Comparison of ENCODE assay signal across 8 cellular contexts in the genomic region with DNA sequence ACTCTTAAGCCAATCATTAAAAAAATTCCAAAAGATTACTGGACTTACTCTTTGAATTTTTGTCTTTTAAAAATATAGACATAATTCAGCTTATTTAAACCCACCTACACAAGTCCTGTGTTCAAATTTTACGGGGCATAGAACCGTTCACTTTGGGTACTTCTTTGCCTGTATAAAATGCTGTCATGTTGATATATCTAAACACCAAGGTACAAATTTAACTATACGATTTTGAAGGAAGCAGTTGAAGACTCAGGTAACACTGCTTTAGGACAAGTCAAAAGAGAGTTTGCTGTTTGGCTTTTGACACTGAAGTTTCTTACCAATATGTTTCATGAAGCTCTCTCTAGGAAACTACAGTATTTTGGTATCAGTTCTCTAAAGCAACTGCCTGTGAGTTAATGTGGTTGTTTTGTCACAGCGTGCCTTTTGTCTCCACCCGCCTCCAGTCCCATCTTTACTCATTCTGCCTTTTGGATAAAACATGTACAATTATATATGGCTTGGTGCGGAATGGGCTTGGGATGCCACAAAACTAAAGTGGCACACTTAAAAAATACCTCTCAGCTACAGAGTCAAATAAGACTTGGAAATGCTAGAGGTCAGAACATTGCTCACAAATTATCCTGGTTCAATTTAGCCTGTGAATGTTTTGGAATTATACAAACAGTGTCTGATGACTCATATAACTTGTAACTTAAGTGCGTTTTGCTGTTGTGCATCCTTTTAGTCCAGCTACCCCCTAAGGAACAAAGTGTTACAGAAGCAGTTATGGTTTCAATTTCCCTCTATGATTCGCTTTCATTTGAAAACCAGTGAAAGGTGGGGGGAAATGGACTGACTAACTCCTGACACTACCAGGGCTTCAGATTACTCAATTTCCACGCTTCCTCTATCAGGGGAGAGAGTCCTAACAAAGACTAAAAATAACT. TPM values are rescaled to one million over a fixed set of nuclear protein-coding genes. Genes with fewer than 3 reads are reported as not detected.
DNase-seq lines count a peak whose midpoint lies in the region; ATAC-seq, FAIRE-seq and TF ChIP-seq lines count a peak whose summit lies in the region.

No MANE protein-coding gene starts in this region.

- in situ Hi-C loops in ACHN (cut with HindIII; ENCODE audit: low pct_ligation_motif_present, low pct_unique_long_range_greater_than_20kb, low sequenced_read_pairs) = no loop called here

- no peak overlapping the region for H3K4me3 ChIP-seq in kidney (ENCODE audit: low read length in 2 of 2)
- no peak overlapping the region for H3K4me3 ChIP-seq in psoas muscle

- no peak for TF ChIP-seq CTCF in kidney (IDR thresholded peaks at IDR 0.05; ENCODE audit: borderline replicate concordance, extremely low read depth, insufficient read depth)
- no peak for TF ChIP-seq CTCF in psoas muscle (IDR thresholded peaks at IDR 0.05)

- H3K27me3 ChIP-seq in psoas muscle (ENCODE audit: insufficient read depth in 3 of 3, low read length in 2 of 3) = no peaks in the 10 kb centered on the region

- peak; percentile 50 for DNase-seq in ACHN
- peak; percentile 7 for DNase-seq in SKM-1 (lab: John Stamatoyannopoulos, UW; ENCODE audit: unreplicated experiment)
- peak; percentile 81 for DNase-seq in non-pigmented ciliary epithelial cell (ENCODE audit: low read depth)
- no peak for DNase-seq in kidney
- no peak for DNase-seq in psoas muscle
- DNase-seq in NCI-H187 (lab: John Stamatoyannopoulos, UW) = no peak

- H3K9ac ChIP-seq in kidney (ENCODE audit: low read length in 2 of 2) = no peak overlapping the region

- no peak overlapping the region for H3K27ac ChIP-seq in kidney (ENCODE audit: low read depth in 2 of 2, low read length in 2 of 2)
- H3K27ac ChIP-seq in psoas muscle = no peak overlapping the region

- H3K36me3 ChIP-seq in kidney (ENCODE audit: control insufficient read depth in 1 of 2, insufficient read depth in 2 of 2, low read length in 2 of 2) (no peaks in the 10 kb centered on the region), psoas muscle (ENCODE audit: insufficient read depth in 1 of 2, low read depth in 1 of 2) (no peaks in the 10 kb centered on the region)

- no peaks in the 10 kb centered on the region for H3K4me1 ChIP-seq in kidney (ENCODE audit: control insufficient read depth in 1 of 2, insufficient read depth in 1 of 2, low read depth in 1 of 2, low read length in 2 of 2)
- no peaks in the 10 kb centered on the region for H3K4me1 ChIP-seq in psoas muscle

- FAIRE-seq in kidney (lab: Jason Lieb, UNC) = no peak

- 42 to 52% (median 47%) methylated on average over 9 of the region's 9 CpGs for WGBS in psoas muscle, 3 donors

- peak; percentile 92 for ATAC-seq in GM19351 (IDR thresholded peaks at IDR 0.05; ENCODE audit: unreplicated experiment)
- peak; percentile 81 for ATAC-seq in HG03139 (IDR thresholded peaks at IDR 0.05; ENCODE audit: unreplicated experiment)
- ATAC-seq in psoas muscle = no peak

- H3K9me3 ChIP-seq in kidney (ENCODE audit: control insufficient read depth in 1 of 2, low read length in 2 of 2) = no peaks in the 10 kb centered on the region
- no peaks in the 10 kb centered on the region for H3K9me3 ChIP-seq in psoas muscle

- intact Hi-C loops in kidney (cut with DNase I) (no loop called here), psoas muscle (cut with DNase I) (no loop called here)

RNA-seq across cellular contexts. Expression of gene RGS17, which starts 38.7 kb away (rescaled TPM):
- 0.28 TPM for total RNA-seq in kidney
- polyA plus RNA-seq in kidney (ENCODE audit: insufficient read depth, low read depth, low replicate concordance) = not detected
- under 1 TPM in 2 of 4 donors, not detected in 2; 0.05 to 0.26 TPM for total RNA-seq in psoas muscle
- polyA plus RNA-seq in psoas muscle = under 1 TPM in 2 of 3 donors, not detected in 1; 0.01 to 0.27 TPM

Comparison
In these comparisons a context has a peak if more than half of its experiments do, and no peak if none do; other contexts are left out.
1. DNase-seq: peak in ACHN (single experiment), SKM-1 (single experiment) and non-pigmented ciliary epithelial cell (single experiment); none in kidney (single experiment), psoas muscle (0 of 2) and NCI-H187 (0 of 2).
2. ATAC-seq: peak in GM19351 (single experiment) and HG03139 (single experiment); none in psoas muscle (0 of 4).